Comparison of ENCODE assay signal across 9 cellular contexts in genomic region chr1:220680085-220680687, GRCh38. TPM values are rescaled to one million over a fixed set of nuclear protein-coding genes. Genes with fewer than 3 reads are reported as not detected.
DNase-seq lines count a peak whose midpoint lies in the region; ATAC-seq and TF ChIP-seq lines count a peak whose summit lies in the region.
"Had no signal": no experiment of that assay in that cellular context is flagged by ENCODE, and none has a peak within 500 bp of the region (broad histone marks: within the 10 kb centered on the region; RNA-seq: fewer than 3 reads in every experiment).

No MANE protein-coding gene starts in this region.

- peaks cover 4% of the 10 kb centered on the region for H3K4me1 Mint-ChIP-seq in activated CD4-positive, alpha-beta memory T cell treated with anti-CD3 and anti-CD28 coated beads for 36 hours (ENCODE audit: low read depth)

- TF ChIP-seq CTCF in left ventricle myocardium inferior (IDR thresholded peaks at IDR 0.05; ENCODE audit: borderline replicate concordance), result peak; percentile 88
- TF ChIP-seq CTCF in spleen (IDR thresholded peaks at IDR 0.05 in 8 of 11, conservative IDR thresholded peaks at IDR 0.05 in 3 of 11), result peak in 10 of 11 experiments; percentile 9 to 70 (median 58)

- no peak overlapping the region for H3K4me3 ChIP-seq in left ventricle myocardium inferior
- H3K4me3 ChIP-seq in spleen, result no peak overlapping the region
- H3K4me3 ChIP-seq in MG63, result no peak overlapping the region
- H3K4me3 ChIP-seq: skin epidermis had no signal

- no peak overlapping the region for H3K4me3 Mint-ChIP-seq in activated CD4-positive, alpha-beta memory T cell treated with anti-CD3 and anti-CD28 coated beads for 36 hours

- 29 to 42% (median 33%) methylated on average over 7 of the region's 7 CpGs for WGBS in spleen, 5 donors

- DNase-seq in COLO829 (ENCODE audit: low spot score), result peak; percentile 79
- peak; percentile 25 for DNase-seq in NCI-H1694 treated with DMSO at 0.1 percent for 48 hours (lab: John Stamatoyannopoulos, UW)
- DNase-seq in activated CD4-positive, alpha-beta memory T cell treated with anti-CD3 and anti-CD28 coated beads for 36 hours, result peak; percentile 15
- no peak for DNase-seq in left ventricle myocardium inferior
- no peak for DNase-seq in spleen
- DNase-seq in MG63, result no peak

- no peak overlapping the region for H3K27ac Mint-ChIP-seq in activated CD4-positive, alpha-beta memory T cell treated with anti-CD3 and anti-CD28 coated beads for 36 hours

- peaks cover 9% of the 10 kb centered on the region for H3K4me1 ChIP-seq in left ventricle myocardium inferior
- peaks cover 0 to 12% (median 3%) of the 10 kb centered on the region in 6 donors for H3K4me1 ChIP-seq in spleen

- CTCF ChIA-PET in activated CD4-positive, alpha-beta memory T cell treated with anti-CD3 and anti-CD28 coated beads for 36 hours (lab: Charles Lee), result interaction anchor here (0.7 to 3.4 kb wide), 4 partner anchors 11 to 96 kb away, joined by 3 to 21 read pairs (median 4); no protein-coding TSS in a partner anchor

- POLR2A ChIA-PET in activated CD4-positive, alpha-beta memory T cell treated with anti-CD3 and anti-CD28 coated beads for 36 hours (lab: Charles Lee), result no interaction called here

- H3K36me3 ChIP-seq in left ventricle myocardium inferior (no peaks in the 10 kb centered on the region), spleen (no peaks in the 10 kb centered on the region), MG63 (no peaks in the 10 kb centered on the region)

- no peaks in the 10 kb centered on the region for H3K36me3 Mint-ChIP-seq in activated CD4-positive, alpha-beta memory T cell treated with anti-CD3 and anti-CD28 coated beads for 36 hours

- H3K9me3 ChIP-seq in left ventricle myocardium inferior (replicated peaks) (no peaks in the 10 kb centered on the region), spleen (no peaks in the 10 kb centered on the region), MG63 (no peaks in the 10 kb centered on the region)

- H3K27me3 ChIP-seq in left ventricle myocardium inferior (ENCODE audit: low read depth) (no peaks in the 10 kb centered on the region), spleen (replicated peaks in 1 of 7) (no peaks in the 10 kb centered on the region), MG63 (no peaks in the 10 kb centered on the region)

- H3K9me3 Mint-ChIP-seq in activated CD4-positive, alpha-beta memory T cell treated with anti-CD3 and anti-CD28 coated beads for 36 hours, result no peaks in the 10 kb centered on the region

- ATAC-seq in GM18867 (IDR thresholded peaks at IDR 0.05; ENCODE audit: unreplicated experiment) (peak; percentile 97), HG02885 (IDR thresholded peaks at IDR 0.05; ENCODE audit: poor library complexity, unreplicated experiment) (peak; percentile 97)

- H3K27ac ChIP-seq in left ventricle myocardium inferior (replicated peaks), result no peak overlapping the region
- H3K27ac ChIP-seq in spleen, result no peak overlapping the region
- H3K27ac ChIP-seq: skin epidermis had no signal

- intact Hi-C loops in activated CD4-positive, alpha-beta memory T cell treated with anti-CD3 and anti-CD28 coated beads for 36 hours (cut with micrococcal nuclease), result loop anchor here (1.0 to 2.0 kb wide), 2 partner anchors 10 to 53 kb away; partner anchors contain the start of gene C1orf115
- intact Hi-C loops in left ventricle myocardium inferior (cut with micrococcal nuclease) (loop anchor here (5.0 to 10.0 kb wide), 2 partner anchors 55 to 97 kb away; no protein-coding TSS in a partner anchor), spleen (cut with DNase I; ENCODE audit: low total_unique reads) (loop anchor here (5.0 kb wide), 1 partner anchor 97 kb away; no protein-coding TSS in a partner anchor)

- no peak for TF ChIP-seq POLR2A in spleen (IDR thresholded peaks at IDR 0.05)

- no peaks in the 10 kb centered on the region for H3K27me3 Mint-ChIP-seq in activated CD4-positive, alpha-beta memory T cell treated with anti-CD3 and anti-CD28 coated beads for 36 hours

RNA-seq across cellular contexts. Expression of gene C1orf115, which starts 10.0 kb away (rescaled TPM):
- total RNA-seq in activated CD4-positive, alpha-beta memory T cell treated with anti-CD3 and anti-CD28 coated beads for 36 hours, result under 1 TPM; 0.73 to 0.76 TPM
- total RNA-seq in left ventricle myocardium inferior (14.2 TPM), spleen (10 to 100 TPM; 26.7 to 80.0 (median 51.5) TPM)
- 10 to 100 TPM; 14.3 to 58.6 (median 15.5) TPM for polyA plus RNA-seq in spleen
- total RNA-seq in MG63 (2014; rRNA removed; shearing (Covaris generic); ENCODE audit: low replicate concordance), result 0.03 TPM in 1 of 2 replicates, not detected in the other

Comparison
In these comparisons a context has a peak if more than half of its experiments do, and no peak if none do; other contexts are left out.
1. DNase-seq: peak in COLO829 (single experiment), NCI-H1694 treated with DMSO at 0.1 percent for 48 hours (single experiment) and activated CD4-positive, alpha-beta memory T cell treated with anti-CD3 and anti-CD28 coated beads for 36 hours (single experiment); none in left ventricle myocardium inferior (single experiment), spleen (single experiment) and MG63 (single experiment).